ENCODE assay signal across 8 cellular contexts in genomic region chr14:74084277-74085046, GRCh38. TPM values are rescaled to one million over a fixed set of nuclear protein-coding genes. Genes with fewer than 3 reads are reported as not detected.
DNase-seq lines count a peak whose midpoint lies in the region; ATAC-seq, FAIRE-seq and TF ChIP-seq lines count a peak whose summit lies in the region.

TSS of gene ALDH6A1 (minus strand) at chr14:74084453. CDS start at chr14:74084394, 59 bp downstream.
TSS of gene LIN52 (plus strand) at chr14:74084956. CDS start at chr14:74084975, 19 bp downstream.

- H3K27ac ChIP-seq in keratinocyte (ENCODE audit: control insufficient read depth, insufficient read depth, low read length) = peak within 1 kb of the TSS; percentile 84

- H2AFZ ChIP-seq in keratinocyte (ENCODE audit: control insufficient read depth, low read length) = peak within 1 kb of the TSS; percentile 99

- H3K27me3 ChIP-seq in BE2C (no peaks in the 10 kb centered on the region), keratinocyte (ENCODE audit: control insufficient read depth, extremely low read depth, insufficient read depth, low read length) (no peaks in the 10 kb centered on the region)

- no peaks in the 10 kb centered on the region for H3K4me1 ChIP-seq in BE2C
- peaks cover 14% of the 10 kb centered on the region for H3K4me1 ChIP-seq in keratinocyte (ENCODE audit: control insufficient read depth, extremely low read depth, insufficient read depth, low read length)

- H4K20me1 ChIP-seq in keratinocyte (ENCODE audit: control insufficient read depth, extremely low read depth, insufficient read depth, low read length) = no peaks in the 10 kb centered on the region

- peak; percentile 92 for ATAC-seq in HG03439 (IDR thresholded peaks at IDR 0.05; ENCODE audit: unreplicated experiment)

- H3K9ac ChIP-seq in keratinocyte (ENCODE audit: control insufficient read depth, extremely low read depth, insufficient read depth, low read length) = peak within 1 kb of the TSS; percentile 92

- H3K4me3 ChIP-seq in BE2C (ENCODE audit: low read depth, low read length) (peak within 1 kb of the TSS; percentile 80), keratinocyte (ENCODE audit: control insufficient read depth in 2 of 3, extremely low read depth in 1 of 3, insufficient read depth in 2 of 3, low read depth in 1 of 3, low read length in 3 of 3) (peak within 1 kb of the TSS; percentile 82 to 98 (median 89))

- DNase-seq in BE2C = peak; percentile 100
- peak; percentile 100 for DNase-seq in NCI-H510A (lab: John Stamatoyannopoulos, UW)
- DNase-seq in activated CD4-positive, alpha-beta T cell treated with anti-CD3 and anti-CD28 coated beads for 1 hour = peak; percentile 100
- DNase-seq in cerebellum (ENCODE audit: low spot score) = peak; percentile 100
- peak; percentile 100 for DNase-seq in keratinocyte (ENCODE audit: low read depth, low spot score)
- DNase-seq in stimulated activated CD4-positive, alpha-beta T cell treated with anti-CD3 and anti-CD28 coated beads, Interleukin-15, amount 100 ng/mL, for 1 hour (ENCODE audit: low read depth in 1 of 2, low spot score in 1 of 2) = peak; percentile 99 to 100

- H3K9me3 ChIP-seq in BE2C (no peaks in the 10 kb centered on the region), keratinocyte (ENCODE audit: control insufficient read depth, low read depth, low read length) (no peaks in the 10 kb centered on the region)

- peak; percentile 16; the same call in 1 of the 2 replicates for TF ChIP-seq CTCF in BE2C (IDR thresholded peaks at IDR 0.05; ENCODE audit: low read depth, low read length)
- TF ChIP-seq CTCF in keratinocyte (optimal IDR thresholded peaks at IDR 0.05 in 1 of 3, IDR thresholded peaks at IDR 0.05 in 1 of 3, conservative IDR thresholded peaks at IDR 0.05 in 1 of 3; ENCODE audit: extremely low read depth in 1 of 3, insufficient read depth in 2 of 3, low read length in 3 of 3) = peak in 1 of 3 experiments; percentile 31

- dilution Hi-C loops in keratinocyte (cut with MboI; ENCODE audit: extremely low pct_ligation_motif_present, low sequenced_read_pairs) = no loop called here

- peak; percentile 91 for FAIRE-seq in keratinocyte (lab: Jason Lieb, UNC)

- H3K36me3 ChIP-seq in BE2C = no peaks in the 10 kb centered on the region
- no peaks in the 10 kb centered on the region for H3K36me3 ChIP-seq in keratinocyte (ENCODE audit: control insufficient read depth in 2 of 2, extremely low read depth in 1 of 2, insufficient read depth in 2 of 2, low read length in 2 of 2)

- peaks cover 3% of the 10 kb centered on the region for H3K79me2 ChIP-seq in keratinocyte (ENCODE audit: control insufficient read depth, insufficient read depth, low read length)

- no peaks in the 10 kb centered on the region for H3K9me1 ChIP-seq in keratinocyte (ENCODE audit: control insufficient read depth, extremely low read depth, insufficient read depth, low read length)

- peak; percentile 71 for TF ChIP-seq POLR2A in GM19193 (IDR thresholded peaks at IDR 0.05; ENCODE audit: extremely low read depth, insufficient read depth, insufficient read length)

- peak within 1 kb of the TSS; percentile 88 for H3K4me2 ChIP-seq in keratinocyte (ENCODE audit: control insufficient read depth, extremely low read depth, insufficient read depth, low read depth, low read length)

RNA-seq across cellular contexts. Expression of gene ALDH6A1, which starts in this region (rescaled TPM):
- 2.8 TPM for polyA plus RNA-seq in BE2C (2012; ENCODE audit: insufficient read depth, insufficient read length, low read depth)
- 50.2 TPM for total RNA-seq in cerebellum
- polyA plus RNA-seq in keratinocyte = 6.4 to 9.0 TPM (median 8.0 TPM) in 3 replicates
- polyA plus RNA-seq in keratinocyte (2011; ENCODE audit: low read depth) = 4.8 TPM
- polyA plus RNA-seq in keratinocyte (2011; cell fraction: cytosol; rRNA removed) = 6.8 and 10.4 TPM in 2 replicates
- polyA plus RNA-seq in keratinocyte (2011; cell fraction: nucleus; rRNA removed) = 6.9 and 7.4 TPM in 2 replicates
- 5.0 and 5.6 TPM in 2 replicates for polyA plus RNA-seq in keratinocyte (2012; ENCODE audit: low replicate concordance)
- 5.1 to 11.8 TPM (median 11.7 TPM) in 3 replicates for polyA minus RNA-seq in keratinocyte
- 7.9 TPM for polyA minus RNA-seq in keratinocyte (2011; cell fraction: cytosol; rRNA and poly(A)+ RNA removed)
- polyA minus RNA-seq in keratinocyte (2011; cell fraction: nucleus; rRNA and poly(A)+ RNA removed) = 2.4 and 5.2 TPM in 2 replicates

RNA-seq across cellular contexts. Expression of gene LIN52, which starts in this region (rescaled TPM):
- 11.2 TPM for polyA plus RNA-seq in BE2C (2012; ENCODE audit: insufficient read depth, insufficient read length, low read depth)
- 17.0 TPM for total RNA-seq in cerebellum
- 4.9 to 6.8 TPM (median 5.7 TPM) in 3 replicates for polyA plus RNA-seq in keratinocyte
- polyA plus RNA-seq in keratinocyte (2011; ENCODE audit: low read depth) = 4.4 TPM
- polyA plus RNA-seq in keratinocyte (2011; cell fraction: cytosol; rRNA removed) = 4.7 and 6.9 TPM in 2 replicates
- 5.0 and 5.3 TPM in 2 replicates for polyA plus RNA-seq in keratinocyte (2011; cell fraction: nucleus; rRNA removed)
- polyA plus RNA-seq in keratinocyte (2012; ENCODE audit: low replicate concordance) = 4.0 and 4.9 TPM in 2 replicates
- 3.5 to 4.2 TPM (median 3.8 TPM) in 3 replicates for polyA minus RNA-seq in keratinocyte
- polyA minus RNA-seq in keratinocyte (2011; cell fraction: cytosol; rRNA and poly(A)+ RNA removed) = 4.0 TPM
- polyA minus RNA-seq in keratinocyte (2011; cell fraction: nucleus; rRNA and poly(A)+ RNA removed) = 2.2 and 5.3 TPM in 2 replicates

Comparison
In these comparisons a context has a peak if more than half of its experiments do, and no peak if none do; other contexts are left out.
1. Peak in every context shown above with its lines: DNase-seq, ATAC-seq, H3K4me3 ChIP-seq and H3K27ac ChIP-seq.